Comparison of ENCODE assay signal across 13 cellular contexts in the genomic region with DNA sequence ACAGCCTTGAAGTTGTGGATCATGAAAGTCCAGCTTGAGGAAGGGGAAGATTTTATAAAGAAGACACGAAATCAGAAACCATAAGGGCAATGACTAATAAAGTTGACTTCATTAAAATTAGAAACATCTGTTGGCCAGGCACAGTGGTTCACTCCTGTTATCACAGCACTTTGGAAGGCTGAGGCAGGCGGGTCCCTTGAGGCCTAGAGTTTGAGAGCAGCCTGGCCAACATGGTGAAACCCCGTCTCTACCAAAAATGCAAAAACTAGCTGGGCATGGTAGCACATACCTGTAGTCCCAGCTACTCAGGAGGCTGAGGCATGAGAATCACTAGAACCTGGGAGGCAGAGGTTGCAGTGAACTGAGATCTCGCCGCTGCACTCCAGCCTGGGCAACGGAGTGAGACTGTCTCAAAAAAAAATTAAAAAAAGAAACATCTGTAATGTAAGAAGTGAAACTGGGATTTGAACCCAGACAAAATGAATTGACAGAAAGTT. TPM values are rescaled to one million over a fixed set of nuclear protein-coding genes. Genes with fewer than 3 reads are reported as not detected.
DNase-seq lines count a peak whose midpoint lies in the region; ATAC-seq and TF ChIP-seq lines count a peak whose summit lies in the region.
"Had no signal": no experiment of that assay in that cellular context is flagged by ENCODE, and none has a peak within 500 bp of the region (broad histone marks: within the 10 kb centered on the region; RNA-seq: fewer than 3 reads in every experiment).

No MANE protein-coding gene starts in this region.

- H3K4me1 ChIP-seq in GM23248 (ENCODE audit: insufficient read depth) (peaks cover 24% of the 10 kb centered on the region), stomach (no peaks in the 10 kb centered on the region)

- H3K9ac ChIP-seq in GM23248 (peak overlapping the region; percentile 14; the same call in 1 of the 2 replicates), SK-N-MC (ENCODE audit: insufficient read length) (peak overlapping the region; percentile 6)

- no peak for TF ChIP-seq POLR2A in stomach (IDR thresholded peaks at IDR 0.05)

- H2AFZ ChIP-seq in GM23248, result no peak overlapping the region

- DNase-seq in Daoy (ENCODE audit: low read depth), result peak; percentile 7
- peak; percentile 88 for DNase-seq in GM23248
- no peak for DNase-seq in SK-N-MC (ENCODE audit: low read depth, low spot score)
- DNase-seq in mesothelial cell of epicardium (ENCODE audit: low spot score in 2 of 2, unreplicated experiment in 2 of 2), result no peak
- DNase-seq in NCI-H345 (lab: John Stamatoyannopoulos, UW), result no peak
- no peak for DNase-seq in stomach
- DNase-seq in medulla oblongata (ENCODE audit: extremely low spot score), result no peak
- DNase-seq: activated CD8-positive, alpha-beta memory T cell treated with anti-CD3 and anti-CD28 coated beads, Interleukin-2, amount 50 U/mL, for 48 hours; COR-L47; NCI-H69; stimulated activated CD8-positive, alpha-beta memory T cell treated with anti-CD3 and anti-CD28 coated beads, Interleukin-4, amount 100 ng/mL, for 48 hours had no signal

- H3K27ac ChIP-seq in GM23248 (peak overlapping the region; percentile 55), SK-N-MC (peak overlapping the region; percentile 69), stomach (no peak overlapping the region)

- in situ Hi-C loops in GM23248 (cut with MboI), result no loop called here

- no peaks in the 10 kb centered on the region for H3K27me3 ChIP-seq in GM23248 (replicated peaks; ENCODE audit: insufficient read depth)
- H3K27me3 ChIP-seq in stomach, result no peaks in the 10 kb centered on the region

- peak overlapping the region; percentile 34 for H3K4me2 ChIP-seq in GM23248 (ENCODE audit: unreplicated experiment)

- H3K36me3 Mint-ChIP-seq in mesothelial cell of epicardium, result no peaks in the 10 kb centered on the region

- H3K4me3 ChIP-seq in GM23248 (no peak overlapping the region), SK-N-MC (peak overlapping the region; percentile 42; the same call in 1 of the 2 replicates), stomach (no peak overlapping the region)

- H3K4me3 Mint-ChIP-seq in mesothelial cell of epicardium, result no peak overlapping the region
- H3K4me3 Mint-ChIP-seq: T-helper 1 cell treated with Interleukin-12 subunit alpha and Interleukin-12 subunit beta and Interleukin-4 antibody, amounts not matched to agents 30 μg/mL and 1 μg/mL, for 36 hours had no signal

- no peaks in the 10 kb centered on the region for H3K9me2 ChIP-seq in GM23248 (ENCODE audit: insufficient read depth)

- no peaks in the 10 kb centered on the region for H3K79me2 ChIP-seq in GM23248 (ENCODE audit: insufficient read depth)

- H3K9me3 ChIP-seq in GM23248 (ENCODE audit: low read depth), result no peaks in the 10 kb centered on the region
- no peaks in the 10 kb centered on the region for H3K9me3 ChIP-seq in SK-N-MC (ENCODE audit: low read depth, low read length)
- H3K9me3 ChIP-seq in stomach, result no peaks in the 10 kb centered on the region

- no peak for ATAC-seq in GM19324 (IDR thresholded peaks at IDR 0.05; ENCODE audit: low FRiP score, unreplicated experiment)

- no peaks in the 10 kb centered on the region for H3K36me3 ChIP-seq in GM23248 (ENCODE audit: low read depth)
- H3K36me3 ChIP-seq in SK-N-MC (ENCODE audit: insufficient read depth, low read length), result no peaks in the 10 kb centered on the region
- no peaks in the 10 kb centered on the region for H3K36me3 ChIP-seq in stomach

- no peaks in the 10 kb centered on the region for H4K20me1 ChIP-seq in GM23248 (ENCODE audit: insufficient read depth)

- no peak for TF ChIP-seq EP300 in stomach (IDR thresholded peaks at IDR 0.05)

- H3K27me3 Mint-ChIP-seq in mesothelial cell of epicardium (ENCODE audit: low read depth), result no peaks in the 10 kb centered on the region

- H3K4me1 Mint-ChIP-seq in mesothelial cell of epicardium, result peaks cover 1% of the 10 kb centered on the region

- H3F3A ChIP-seq in GM23248 (ENCODE audit: insufficient read depth), result peaks cover 27% of the 10 kb centered on the region

- no peaks in the 10 kb centered on the region for H3K9me3 Mint-ChIP-seq in mesothelial cell of epicardium
- H3K9me3 Mint-ChIP-seq: T-helper 1 cell treated with Interleukin-12 subunit alpha and Interleukin-12 subunit beta and Interleukin-4 antibody, amounts not matched to agents 30 μg/mL and 1 μg/mL, for 36 hours had no signal

- TF ChIP-seq CTCF in mesothelial cell of epicardium (IDR thresholded peaks at IDR 0.05; ENCODE audit: unreplicated experiment), result no peak
- no peak for TF ChIP-seq CTCF in stomach (IDR thresholded peaks at IDR 0.05)

- 36% methylated on average over 6 of the region's 6 CpGs for WGBS in GM23248 (ENCODE audit: low coverage in 1 of 2, low lambda C conversion rate in 2 of 2, missing lambda C conversion rate in 2 of 2), 2 experiments
- 81 to 88% (median 85%) methylated on average over 6 of the region's 6 CpGs for WGBS in stomach, 5 donors

- H3K27ac Mint-ChIP-seq in mesothelial cell of epicardium, result peak overlapping the region; percentile 30
- H3K27ac Mint-ChIP-seq: T-helper 1 cell treated with Interleukin-12 subunit alpha and Interleukin-12 subunit beta and Interleukin-4 antibody, amounts not matched to agents 30 μg/mL and 1 μg/mL, for 36 hours had no signal

- intact Hi-C loops in stomach (cut with DNase I; ENCODE audit: low total_unique reads), result no loop called here

RNA-seq across cellular contexts. Expression of a gene that starts 7.9 kb away (rescaled TPM):
- total RNA-seq in Daoy (2014; rRNA removed; shearing (Covaris generic)), result 11.5 and 13.7 TPM in 2 replicates
- total RNA-seq in GM23248 (2014; rRNA removed; shearing (Covaris generic)), result 13.9 and 19.1 TPM in 2 replicates
- polyA plus RNA-seq in GM23248 (2016; fragmentation: Nextera tagmentation; extraction: Ambion mirVana), result 38.7 and 40.2 TPM in 2 replicates
- 109 to 110 TPM (median 110 TPM) in 3 replicates for total RNA-seq in mesothelial cell of epicardium
- 10 to 100 TPM; 14.0 to 39.3 (median 25.4) TPM for total RNA-seq in stomach
- 1 to 10 TPM; 2.2 to 6.8 (median 4.7) TPM for polyA plus RNA-seq in stomach

Comparison
In these comparisons a context has a peak if more than half of its experiments do, and no peak if none do; other contexts are left out.
1. DNase-seq: peak in Daoy (single experiment) and GM23248 (single experiment); none in SK-N-MC (single experiment), mesothelial cell of epicardium (0 of 2), NCI-H345 (single experiment), stomach (single experiment) and medulla oblongata (single experiment).
2. H3K27ac ChIP-seq: peak in GM23248 (single experiment) and SK-N-MC (single experiment); none in stomach (0 of 5).